In genomic region chr3:39260318-39260717, GRCh38 we compare ENCODE assay signal across 1 cellular context.
TF ChIP-seq lines count a peak whose summit lies in the region.

No MANE protein-coding gene starts in this region.

TF ChIP-seq in H1, 55 proteins besides CTCF, POLR2A, EP300 and RAD21:
- TF ChIP-seq YY1 (IDR thresholded peaks at IDR 0.05; ENCODE audit: low read depth, low read length) (no peak), POU5F1 (IDR thresholded peaks at IDR 0.05; ENCODE audit: low read depth, low read length) (no peak), TBP (IDR thresholded peaks at IDR 0.05; ENCODE audit: low read depth, low read length) (no peak), TAF7 (optimal IDR thresholded peaks at IDR 0.05; ENCODE audit: borderline replicate concordance, low read depth, low read length) (no peak), ASH2L (IDR thresholded peaks at IDR 0.05; ENCODE audit: low read length) (no peak), RBBP5 (IDR thresholded peaks at IDR 0.05; ENCODE audit: borderline replicate concordance, low read depth, low read length) (no peak), GTF2F1 (IDR thresholded peaks at IDR 0.05; ENCODE audit: borderline replicate concordance, low read depth, low read length) (no peak), ZNF274 (IDR thresholded peaks at IDR 0.05; ENCODE audit: borderline replicate concordance, extremely low read depth, low read length) (no peak), EGR1 (IDR thresholded peaks at IDR 0.05; ENCODE audit: borderline replicate concordance, low read depth, low read length) (no peak), SP4 (IDR thresholded peaks at IDR 0.05; ENCODE audit: low read length) (no peak), HDAC6 (IDR thresholded peaks at IDR 0.05; ENCODE audit: low read depth, low read length) (no peak)
TF ChIP-seq in H1: peak in this region for 0.
